2 cellular contexts compared by ENCODE assay signal in the genomic region with DNA sequence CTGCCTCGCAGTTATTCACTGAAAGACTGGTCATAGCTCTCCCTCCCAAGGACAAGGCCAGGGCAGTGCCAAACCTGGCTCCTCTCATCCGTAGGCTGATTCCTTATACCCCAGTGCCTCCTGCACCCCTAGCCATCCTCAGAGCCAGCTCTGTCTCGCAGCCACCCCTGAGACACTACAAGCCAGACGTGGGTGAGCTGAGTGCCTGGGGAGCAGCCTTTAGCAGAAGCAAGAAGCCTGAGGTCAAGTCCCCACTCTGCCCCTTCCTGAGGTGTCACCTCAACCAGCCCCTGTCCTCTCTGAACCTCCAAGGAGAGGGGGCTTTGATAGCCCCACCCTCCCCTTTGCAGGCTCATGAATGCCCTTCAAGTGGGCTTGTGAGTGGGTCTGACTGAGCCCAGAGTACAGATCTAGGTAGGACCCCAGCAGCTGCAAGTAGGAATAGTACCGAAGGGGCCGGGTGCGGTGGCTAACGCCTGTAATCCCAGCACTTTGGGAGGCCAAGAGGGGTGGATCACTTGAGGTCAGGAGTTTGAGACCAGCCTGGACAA.
TF ChIP-seq lines count a peak whose summit lies in the region.

No MANE protein-coding gene starts in this region.

TF ChIP-seq in HCT116, 20 proteins besides CTCF, POLR2A, EP300 and RAD21 (continued from another document):
- no peak for TF ChIP-seq ATF3 (IDR thresholded peaks at IDR 0.05)
- no peak for TF ChIP-seq FOSL1 (IDR thresholded peaks at IDR 0.05; ENCODE audit: low read depth)
- no peak for TF ChIP-seq JUND (IDR thresholded peaks at IDR 0.05)
- no peak for TF ChIP-seq SRF (IDR thresholded peaks at IDR 0.05; ENCODE audit: low read depth)
- no peak for TF ChIP-seq SP1 (IDR thresholded peaks at IDR 0.05; ENCODE audit: low read depth)
- TF ChIP-seq EGR1 (IDR thresholded peaks at IDR 0.05; ENCODE audit: low read depth), result no peak
- TF ChIP-seq CEBPB (IDR thresholded peaks at IDR 0.05; ENCODE audit: low read depth), result no peak
- TF ChIP-seq POLR2AphosphoS5 (IDR thresholded peaks at IDR 0.05; ENCODE audit: low read depth, low read length), result no peak
- TF ChIP-seq EZH2 (IDR thresholded peaks at IDR 0.05), result no peak
- no peak for TF ChIP-seq ZFX (IDR thresholded peaks at IDR 0.05)
- no peak for TF ChIP-seq ELF1 (IDR thresholded peaks at IDR 0.05; ENCODE audit: borderline replicate concordance, low read depth)
- TF ChIP-seq, protein P1, sequence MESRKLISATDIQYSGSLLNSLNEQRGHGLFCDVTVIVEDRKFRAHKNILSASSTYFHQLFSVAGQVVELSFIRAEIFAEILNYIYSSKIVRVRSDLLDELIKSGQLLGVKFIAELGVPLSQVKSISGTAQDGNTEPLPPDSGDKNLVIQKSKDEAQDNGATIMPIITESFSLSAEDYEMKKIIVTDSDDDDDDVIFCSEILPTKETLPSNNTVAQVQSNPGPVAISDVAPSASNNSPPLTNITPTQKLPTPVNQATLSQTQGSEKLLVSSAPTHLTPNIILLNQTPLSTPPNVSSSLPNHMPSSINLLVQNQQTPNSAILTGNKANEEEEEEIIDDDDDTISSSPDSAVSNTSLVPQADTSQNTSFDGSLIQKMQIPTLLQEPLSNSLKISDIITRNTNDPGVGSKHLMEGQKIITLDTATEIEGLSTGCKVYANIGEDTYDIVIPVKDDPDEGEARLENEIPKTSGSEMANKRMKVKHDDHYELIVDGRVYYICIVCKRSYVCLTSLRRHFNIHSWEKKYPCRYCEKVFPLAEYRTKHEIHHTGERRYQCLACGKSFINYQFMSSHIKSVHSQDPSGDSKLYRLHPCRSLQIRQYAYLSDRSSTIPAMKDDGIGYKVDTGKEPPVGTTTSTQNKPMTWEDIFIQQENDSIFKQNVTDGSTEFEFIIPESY (IDR thresholded peaks at IDR 0.05; ENCODE audit: extremely low read depth, insufficient replicate concordance, low read length), result no peak
- TF ChIP-seq REST (IDR thresholded peaks at IDR 0.05; ENCODE audit: low read depth), result no peak

TF ChIP-seq in WTC11, 78 proteins besides CTCF, POLR2A, EP300 and RAD21 (continued from another document):
- TF ChIP-seq, protein P2, sequence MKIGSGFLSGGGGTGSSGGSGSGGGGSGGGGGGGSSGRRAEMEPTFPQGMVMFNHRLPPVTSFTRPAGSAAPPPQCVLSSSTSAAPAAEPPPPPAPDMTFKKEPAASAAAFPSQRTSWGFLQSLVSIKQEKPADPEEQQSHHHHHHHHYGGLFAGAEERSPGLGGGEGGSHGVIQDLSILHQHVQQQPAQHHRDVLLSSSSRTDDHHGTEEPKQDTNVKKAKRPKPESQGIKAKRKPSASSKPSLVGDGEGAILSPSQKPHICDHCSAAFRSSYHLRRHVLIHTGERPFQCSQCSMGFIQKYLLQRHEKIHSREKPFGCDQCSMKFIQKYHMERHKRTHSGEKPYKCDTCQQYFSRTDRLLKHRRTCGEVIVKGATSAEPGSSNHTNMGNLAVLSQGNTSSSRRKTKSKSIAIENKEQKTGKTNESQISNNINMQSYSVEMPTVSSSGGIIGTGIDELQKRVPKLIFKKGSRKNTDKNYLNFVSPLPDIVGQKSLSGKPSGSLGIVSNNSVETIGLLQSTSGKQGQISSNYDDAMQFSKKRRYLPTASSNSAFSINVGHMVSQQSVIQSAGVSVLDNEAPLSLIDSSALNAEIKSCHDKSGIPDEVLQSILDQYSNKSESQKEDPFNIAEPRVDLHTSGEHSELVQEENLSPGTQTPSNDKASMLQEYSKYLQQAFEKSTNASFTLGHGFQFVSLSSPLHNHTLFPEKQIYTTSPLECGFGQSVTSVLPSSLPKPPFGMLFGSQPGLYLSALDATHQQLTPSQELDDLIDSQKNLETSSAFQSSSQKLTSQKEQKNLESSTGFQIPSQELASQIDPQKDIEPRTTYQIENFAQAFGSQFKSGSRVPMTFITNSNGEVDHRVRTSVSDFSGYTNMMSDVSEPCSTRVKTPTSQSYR (CRISPR knock-in tag; IDR thresholded peaks at IDR 0.05), result no peak
- TF ChIP-seq, protein P3, sequence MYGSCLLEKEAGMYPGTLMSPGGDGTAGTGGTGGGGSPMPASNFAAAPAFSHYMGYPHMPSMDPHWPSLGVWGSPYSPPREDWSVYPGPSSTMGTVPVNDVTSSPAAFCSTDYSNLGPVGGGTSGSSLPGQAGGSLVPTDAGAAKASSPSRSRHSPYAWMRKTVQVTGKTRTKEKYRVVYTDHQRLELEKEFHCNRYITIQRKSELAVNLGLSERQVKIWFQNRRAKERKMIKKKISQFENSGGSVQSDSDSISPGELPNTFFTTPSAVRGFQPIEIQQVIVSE (CRISPR knock-in tag; IDR thresholded peaks at IDR 0.05; ENCODE audit: borderline replicate concordance), result no peak
- TF ChIP-seq ZNF232 (CRISPR knock-in tag; IDR thresholded peaks at IDR 0.05), result no peak
- TF ChIP-seq, protein P4, sequence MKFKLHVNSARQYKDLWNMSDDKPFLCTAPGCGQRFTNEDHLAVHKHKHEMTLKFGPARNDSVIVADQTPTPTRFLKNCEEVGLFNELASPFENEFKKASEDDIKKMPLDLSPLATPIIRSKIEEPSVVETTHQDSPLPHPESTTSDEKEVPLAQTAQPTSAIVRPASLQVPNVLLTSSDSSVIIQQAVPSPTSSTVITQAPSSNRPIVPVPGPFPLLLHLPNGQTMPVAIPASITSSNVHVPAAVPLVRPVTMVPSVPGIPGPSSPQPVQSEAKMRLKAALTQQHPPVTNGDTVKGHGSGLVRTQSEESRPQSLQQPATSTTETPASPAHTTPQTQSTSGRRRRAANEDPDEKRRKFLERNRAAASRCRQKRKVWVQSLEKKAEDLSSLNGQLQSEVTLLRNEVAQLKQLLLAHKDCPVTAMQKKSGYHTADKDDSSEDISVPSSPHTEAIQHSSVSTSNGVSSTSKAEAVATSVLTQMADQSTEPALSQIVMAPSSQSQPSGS (CRISPR knock-in tag; IDR thresholded peaks at IDR 0.05; ENCODE audit: borderline replicate concordance, low read depth), result no peak
- TF ChIP-seq RELA (CRISPR knock-in tag; IDR thresholded peaks at IDR 0.05; ENCODE audit: borderline replicate concordance), result no peak
- TF ChIP-seq NR2C2 (CRISPR knock-in tag; IDR thresholded peaks at IDR 0.05), result no peak
- no peak for TF ChIP-seq JAZF1 (CRISPR knock-in tag; IDR thresholded peaks at IDR 0.05)
- no peak for TF ChIP-seq MYBL2 (CRISPR knock-in tag; IDR thresholded peaks at IDR 0.05)
- TF ChIP-seq NFE2L1 (CRISPR knock-in tag; IDR thresholded peaks at IDR 0.05), result no peak
- TF ChIP-seq TCF7 (CRISPR knock-in tag; IDR thresholded peaks at IDR 0.05; ENCODE audit: low read depth), result no peak
- TF ChIP-seq ZNF121 (CRISPR knock-in tag; IDR thresholded peaks at IDR 0.05), result no peak
- no peak for TF ChIP-seq ARID4B (CRISPR knock-in tag; IDR thresholded peaks at IDR 0.05; ENCODE audit: borderline replicate concordance)
- TF ChIP-seq CBFB (CRISPR knock-in tag; IDR thresholded peaks at IDR 0.05; ENCODE audit: low read depth), result no peak
- no peak for TF ChIP-seq JUN (CRISPR knock-in tag; IDR thresholded peaks at IDR 0.05)
